Comparison of ENCODE assay signal across 15 cellular contexts in the genomic region with DNA sequence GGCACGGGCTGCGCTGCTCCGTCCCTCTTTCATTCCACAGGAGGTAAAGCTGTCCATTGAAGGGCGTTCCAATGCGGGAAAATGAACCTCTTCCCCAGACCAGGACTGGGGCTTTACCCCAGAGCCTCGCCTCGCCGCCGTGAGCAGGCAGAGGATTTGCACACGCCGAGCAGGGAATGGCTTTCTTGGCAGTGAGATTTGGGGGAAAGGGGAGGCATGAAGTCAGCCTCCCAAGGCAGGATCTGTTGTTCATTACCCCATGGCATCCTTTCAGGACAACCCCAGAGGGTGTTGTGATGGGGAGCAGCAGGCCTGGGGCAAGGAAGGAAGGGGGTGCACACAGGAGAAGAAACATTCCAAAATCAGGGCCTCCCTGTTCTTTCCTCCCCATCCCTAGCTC.
"Had no signal": no experiment of that assay in that cellular context is flagged by ENCODE, and none has a peak within 500 bp of the region (broad histone marks: within the 10 kb centered on the region; RNA-seq: fewer than 3 reads in every experiment).

No MANE protein-coding gene starts in this region.

- H3K4me3 Mint-ChIP-seq: activated CD8-positive, alpha-beta T cell treated with anti-CD3 and anti-CD28 coated beads for 36 hours; activated naive CD4-positive, alpha-beta T cell treated with anti-CD3 and anti-CD28 coated beads, Interleukin-2, amount 10 ng/mL, durations not matched to agents 7 days and 5 days had no signal

- H3K4me3 ChIP-seq: coronary artery, transverse colon had no signal

- H3K27ac Mint-ChIP-seq: activated CD8-positive, alpha-beta T cell treated with anti-CD3 and anti-CD28 coated beads for 36 hours; activated naive CD4-positive, alpha-beta T cell treated with anti-CD3 and anti-CD28 coated beads, Interleukin-2, amount 10 ng/mL, durations not matched to agents 7 days and 5 days; activated T-helper 2 cell treated with anti-CD3 and anti-CD28 coated beads, Interferon-gamma antibody, Interleukin-2, Interleukin-4, amounts not matched to agents 10 μg/mL and 5 μg/mL and 100 μg/mL, durations not matched to agents 14 hours and 24 hours and 36 hours had no signal

- H3K27ac ChIP-seq: coronary artery, epithelial cell of prostate, transverse colon had no signal

- H3K27me3 Mint-ChIP-seq: activated CD8-positive, alpha-beta T cell treated with anti-CD3 and anti-CD28 coated beads for 36 hours; activated naive CD4-positive, alpha-beta T cell treated with anti-CD3 and anti-CD28 coated beads, Interleukin-2, amount 10 ng/mL, durations not matched to agents 7 days and 5 days had no signal

- H3K9me3 Mint-ChIP-seq: activated CD8-positive, alpha-beta T cell treated with anti-CD3 and anti-CD28 coated beads for 36 hours; activated naive CD4-positive, alpha-beta T cell treated with anti-CD3 and anti-CD28 coated beads, Interleukin-2, amount 10 ng/mL, durations not matched to agents 7 days and 5 days; activated T-helper 2 cell treated with anti-CD3 and anti-CD28 coated beads, Interferon-gamma antibody, Interleukin-2, Interleukin-4, amounts not matched to agents 10 μg/mL and 5 μg/mL and 100 μg/mL, durations not matched to agents 14 hours and 24 hours and 36 hours had no signal

- ATAC-seq: activated CD8-positive, alpha-beta T cell treated with anti-CD3 and anti-CD28 coated beads for 36 hours had no signal

- H3K27me3 ChIP-seq: transverse colon had no signal

- DNase-seq: activated CD4-positive, alpha-beta T cell treated with anti-CD3 and anti-CD28 coated beads for 4 hours; activated CD8-positive, alpha-beta memory T cell treated with anti-CD3 and anti-CD28 coated beads, Interleukin-2, amount 50 U/mL, for 4 hours; activated CD8-positive, alpha-beta T cell treated with anti-CD3 and anti-CD28 coated beads for 36 hours; activated naive CD4-positive, alpha-beta T cell treated with anti-CD3 and anti-CD28 coated beads, Interleukin-2, amount 10 ng/mL, durations not matched to agents 7 days and 5 days; caudate nucleus; effector CD4-positive, alpha-beta T cell; hypothalamus; kidney glomerular epithelial cell; midbrain; stimulated activated CD4-positive, alpha-beta T cell treated with anti-CD3 and anti-CD28 coated beads, Interleukin-4, amount 100 ng/mL, for 4 hours; T-helper 1 cell; transverse colon had no signal
